Comparison of ENCODE assay signal across 18 cellular contexts in the genomic region with DNA sequence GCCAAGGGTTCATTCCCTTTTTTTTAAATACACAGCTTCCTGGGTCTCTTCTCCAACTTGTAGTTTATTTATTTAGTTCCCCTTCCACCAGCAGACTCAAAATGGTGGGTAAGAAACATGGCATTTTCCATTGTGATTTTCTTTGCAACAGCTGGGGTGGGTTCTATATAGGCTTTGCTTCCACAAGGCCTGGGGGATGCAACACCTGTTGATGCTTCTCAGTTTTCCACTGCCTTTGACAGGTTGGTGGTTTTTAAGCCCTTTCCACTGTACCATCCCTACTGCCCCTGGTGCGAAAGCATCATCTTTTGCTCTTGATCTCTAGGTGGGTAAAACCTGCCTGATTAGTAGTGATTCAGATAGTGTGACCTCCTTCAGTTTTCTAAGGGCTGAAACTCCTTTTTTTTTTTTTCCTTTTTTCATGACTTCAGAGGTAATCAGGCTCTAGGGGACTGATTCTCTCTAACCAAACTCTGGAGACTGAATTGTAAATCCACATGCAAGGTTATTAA. TPM values are rescaled to one million over a fixed set of nuclear protein-coding genes. Genes with fewer than 3 reads are reported as not detected.
DNase-seq lines count a peak whose midpoint lies in the region; ATAC-seq and TF ChIP-seq lines count a peak whose summit lies in the region.
"Had no signal": no experiment of that assay in that cellular context is flagged by ENCODE, and none has a peak within 500 bp of the region (broad histone marks: within the 10 kb centered on the region; RNA-seq: fewer than 3 reads in every experiment).

No MANE protein-coding gene starts in this region.

- in situ Hi-C loops in ACHN (cut with HindIII; ENCODE audit: low pct_ligation_motif_present, low pct_unique_long_range_greater_than_20kb, low sequenced_read_pairs), result no loop called here

- no peaks in the 10 kb centered on the region for H3K23me2 ChIP-seq in H9 (ENCODE audit: insufficient read length, low read depth, low read length, poor library complexity, severe bottlenecking)

- no peaks in the 10 kb centered on the region for H3K27me3 Mint-ChIP-seq in activated CD4-positive, alpha-beta T cell treated with anti-CD3 and anti-CD28 coated beads, Interleukin-2, amount 10 ng/mL, durations not matched to agents 24 days and 14 days
- no peaks in the 10 kb centered on the region for H3K27me3 Mint-ChIP-seq in H9 (ENCODE audit: low read depth)
- no peaks in the 10 kb centered on the region for H3K27me3 Mint-ChIP-seq in dendritic cell treated with granulocyte-macrophage colony-stimulating factor and Interleukin-4, amounts not matched to agents 40 ng/mL and 50 ng/mL, for 4 days

- no peak for ATAC-seq in psoas muscle
- ATAC-seq in HG03378 (IDR thresholded peaks at IDR 0.05; ENCODE audit: unreplicated experiment), result no peak
- no peak for ATAC-seq in GM18511 (IDR thresholded peaks at IDR 0.05; ENCODE audit: unreplicated experiment)
- ATAC-seq: lower lobe of right lung, right cardiac atrium had no signal

- H3K27me3 ChIP-seq in H9 (ENCODE audit: insufficient read depth, low read length) (no peaks in the 10 kb centered on the region), psoas muscle (ENCODE audit: insufficient read depth in 3 of 3, low read length in 2 of 3) (no peaks in the 10 kb centered on the region)
- H3K27me3 ChIP-seq: cardiac muscle cell, esophagus muscularis mucosa, vagina had no signal

- H3K14ac ChIP-seq in H9 (ENCODE audit: insufficient read depth, low read length), result no peak overlapping the region

- no peak overlapping the region for H3K4me3 ChIP-seq in psoas muscle
- H3K4me3 ChIP-seq: cardiac muscle cell, esophagus muscularis mucosa, lower lobe of right lung, vagina had no signal

- H3K4me1 ChIP-seq in H9 (ENCODE audit: insufficient read depth, low read length) (no peaks in the 10 kb centered on the region), psoas muscle (peaks cover 31% of the 10 kb centered on the region)

- no peak overlapping the region for H3K23ac ChIP-seq in H9 (ENCODE audit: insufficient read length, low read depth, low read length)

- no peak overlapping the region for H3K18ac ChIP-seq in H9 (ENCODE audit: insufficient read length, low read depth, low read length)

- H3T11ph ChIP-seq in H9 (ENCODE audit: low read length), result no peak overlapping the region

- H4K91ac ChIP-seq in H9 (ENCODE audit: insufficient read length, low read depth, low read length), result no peak overlapping the region

- no peak overlapping the region for H4K8ac ChIP-seq in H9 (replicated peaks; ENCODE audit: insufficient read length, low read depth, low read length)

- no peak overlapping the region for H2BK5ac ChIP-seq in H9 (ENCODE audit: insufficient read length, low read length)

- H3K79me2 ChIP-seq in H9 (ENCODE audit: insufficient read depth, low read length), result peaks cover 18% of the 10 kb centered on the region; the same call in 1 of the 2 replicates

- peaks cover 8% of the 10 kb centered on the region for H3K79me1 ChIP-seq in H9 (ENCODE audit: insufficient read depth, low read depth, low read length, poor library complexity, severe bottlenecking)

- no peak overlapping the region for H3K9ac ChIP-seq in H9 (ENCODE audit: extremely low read depth, insufficient read length, low read length)

- H3K27ac ChIP-seq in H9 (ENCODE audit: insufficient read length, low read depth, low read length), result no peak overlapping the region
- H3K27ac ChIP-seq in psoas muscle, result peak overlapping the region; percentile 6
- H3K27ac ChIP-seq: cardiac muscle cell, esophagus muscularis mucosa, lower lobe of right lung, vagina had no signal

- H3K56ac ChIP-seq in H9 (ENCODE audit: insufficient read length, low read depth, low read length), result no peak overlapping the region

- H2AK5ac ChIP-seq in H9 (ENCODE audit: insufficient read length, low read length), result no peak overlapping the region

- H2BK20ac ChIP-seq in H9 (ENCODE audit: low read depth, low read length, poor library complexity, severe bottlenecking), result no peak overlapping the region

- no peaks in the 10 kb centered on the region for H3K9me3 Mint-ChIP-seq in activated CD4-positive, alpha-beta T cell treated with anti-CD3 and anti-CD28 coated beads, Interleukin-2, amount 10 ng/mL, durations not matched to agents 24 days and 14 days
- no peaks in the 10 kb centered on the region for H3K9me3 Mint-ChIP-seq in H9
- H3K9me3 Mint-ChIP-seq in dendritic cell treated with granulocyte-macrophage colony-stimulating factor and Interleukin-4, amounts not matched to agents 40 ng/mL and 50 ng/mL, for 4 days, result no peaks in the 10 kb centered on the region
- H3K9me3 Mint-ChIP-seq: activated T-cell treated with anti-CD3 and anti-CD28 coated beads, Interleukin-2, amount 50 U/mL, for 4 hours; HFFc6 had no signal

- peaks cover 7% of the 10 kb centered on the region for H3K4me1 Mint-ChIP-seq in activated CD4-positive, alpha-beta T cell treated with anti-CD3 and anti-CD28 coated beads, Interleukin-2, amount 10 ng/mL, durations not matched to agents 24 days and 14 days
- peaks cover 6 to 10% of the 10 kb centered on the region in 2 experiments; a peak in 2 of 4 replicates for H3K4me1 Mint-ChIP-seq in H9
- peaks cover 31% of the 10 kb centered on the region for H3K4me1 Mint-ChIP-seq in dendritic cell treated with granulocyte-macrophage colony-stimulating factor and Interleukin-4, amounts not matched to agents 40 ng/mL and 50 ng/mL, for 4 days (ENCODE audit: low read depth)

- no peaks in the 10 kb centered on the region for H4K20me1 ChIP-seq in H9 (ENCODE audit: control insufficient read depth, insufficient read depth, insufficient read length)

- TF ChIP-seq CTCF in H9 (conservative IDR thresholded peaks at IDR 0.05) (no peak), psoas muscle (IDR thresholded peaks at IDR 0.05) (no peak)

- H2BK12ac ChIP-seq in H9 (ENCODE audit: insufficient read length, low read depth, low read length), result no peak overlapping the region

- H3K9me3 ChIP-seq in H9 (ENCODE audit: control insufficient read depth, low read depth, low read length) (no peaks in the 10 kb centered on the region), psoas muscle (no peaks in the 10 kb centered on the region)
- H3K9me3 ChIP-seq: esophagus muscularis mucosa, lower lobe of right lung, vagina had no signal

- peaks cover 3% of the 10 kb centered on the region for H3K36me3 Mint-ChIP-seq in activated CD4-positive, alpha-beta T cell treated with anti-CD3 and anti-CD28 coated beads, Interleukin-2, amount 10 ng/mL, durations not matched to agents 24 days and 14 days (ENCODE audit: low read depth)
- peaks cover 0 to 2% (median 0%) of the 10 kb centered on the region in 3 experiments; a peak in 2 of 7 replicates for H3K36me3 Mint-ChIP-seq in H9 (ENCODE audit: insufficient read depth in 1 of 3, low read depth in 3 of 3)
- peaks cover 28% of the 10 kb centered on the region for H3K36me3 Mint-ChIP-seq in dendritic cell treated with granulocyte-macrophage colony-stimulating factor and Interleukin-4, amounts not matched to agents 40 ng/mL and 50 ng/mL, for 4 days (ENCODE audit: low read depth)

- no peak overlapping the region for H3K4me2 ChIP-seq in H9 (ENCODE audit: insufficient read depth, insufficient read length, low read length)

- no peak overlapping the region for H4K5ac ChIP-seq in H9 (ENCODE audit: insufficient read length, low read depth, low read length)

- peak overlapping the region; percentile 53 for H3K27ac Mint-ChIP-seq in activated CD4-positive, alpha-beta T cell treated with anti-CD3 and anti-CD28 coated beads, Interleukin-2, amount 10 ng/mL, durations not matched to agents 24 days and 14 days
- H3K27ac Mint-ChIP-seq in H9, result peak overlapping the region in 2 of 3 experiments; percentile 56 to 80; a peak in 2 of 7 replicates
- H3K27ac Mint-ChIP-seq in dendritic cell treated with granulocyte-macrophage colony-stimulating factor and Interleukin-4, amounts not matched to agents 40 ng/mL and 50 ng/mL, for 4 days, result peak overlapping the region; percentile 52
- H3K27ac Mint-ChIP-seq: HFFc6 had no signal

- no peak overlapping the region for H2BK120ac ChIP-seq in H9 (ENCODE audit: low read depth, low read length, poor library complexity, severe bottlenecking)

- WGBS in H9 (ENCODE audit: extremely low coverage, insufficient read length, low lambda C conversion rate), result no CpG with 5 or more reads among the region's 1 CpG
- WGBS in psoas muscle, 3 donors, result 92 to 100% (median 100%) methylated on average over 1 of the region's 1 CpG

- no peak overlapping the region for H3K4ac ChIP-seq in H9 (ENCODE audit: low read depth, low read length)

- H3K4me3 Mint-ChIP-seq in activated CD4-positive, alpha-beta T cell treated with anti-CD3 and anti-CD28 coated beads, Interleukin-2, amount 10 ng/mL, durations not matched to agents 24 days and 14 days, result no peak overlapping the region
- H3K4me3 Mint-ChIP-seq in H9, result no peak overlapping the region
- H3K4me3 Mint-ChIP-seq in dendritic cell treated with granulocyte-macrophage colony-stimulating factor and Interleukin-4, amounts not matched to agents 40 ng/mL and 50 ng/mL, for 4 days, result no peak overlapping the region
- H3K4me3 Mint-ChIP-seq: activated T-cell treated with anti-CD3 and anti-CD28 coated beads, Interleukin-2, amount 50 U/mL, for 4 hours; HFFc6 had no signal

- no peaks in the 10 kb centered on the region for H3K36me3 ChIP-seq in psoas muscle (ENCODE audit: insufficient read depth in 1 of 2, low read depth in 1 of 2)
- H3K36me3 ChIP-seq: cardiac muscle cell, esophagus muscularis mucosa, lower lobe of right lung, vagina had no signal

- H2BK15ac ChIP-seq in H9 (ENCODE audit: low read depth, low read length), result no peak overlapping the region

- intact Hi-C loops in activated CD4-positive, alpha-beta T cell treated with anti-CD3 and anti-CD28 coated beads, Interleukin-2, amount 10 ng/mL, durations not matched to agents 24 days and 14 days (cut with micrococcal nuclease), result loop anchor here (5.0 kb wide), 1 partner anchor 676 kb away; no protein-coding TSS in a partner anchor
- intact Hi-C loops in dendritic cell treated with granulocyte-macrophage colony-stimulating factor and Interleukin-4, amounts not matched to agents 40 ng/mL and 50 ng/mL, for 4 days (cut with micrococcal nuclease), result no loop called here
- intact Hi-C loops in psoas muscle (cut with DNase I), result no loop called here

- no peak for DNase-seq in activated CD4-positive, alpha-beta T cell treated with anti-CD3 and anti-CD28 coated beads, Interleukin-2, amount 10 ng/mL, durations not matched to agents 24 days and 14 days
- no peak for DNase-seq in activated CD4-positive, alpha-beta T cell treated with anti-CD3 and anti-CD28 coated beads, Interleukin-2, amount 50 U/mL, for 4 hours
- DNase-seq in H9, result no peak
- no peak for DNase-seq in psoas muscle
- DNase-seq in ACHN, result no peak
- DNase-seq: activated CD4-positive, alpha-beta T cell treated with anti-CD3 and anti-CD28 coated beads, Interleukin-2, amount 50 U/mL, for 1 hour; activated T-cell treated with anti-CD3 and anti-CD28 coated beads, Interleukin-2, amount 50 U/mL, for 4 hours; HFFc6; lower lobe of right lung; NCI-H446 treated with DMSO at 0.1 percent for 48 hours; right cardiac atrium; SHP77 treated with DMSO at 0.1 percent for 48 hours had no signal

- no peak overlapping the region for H2AFZ ChIP-seq in H9 (ENCODE audit: low read length)

RNA-seq across cellular contexts. Expression of gene KDM3B, which starts 8.5 kb away (rescaled TPM):
- 48.7 and 52.7 TPM in 2 replicates for total RNA-seq in activated CD4-positive, alpha-beta T cell treated with anti-CD3 and anti-CD28 coated beads, Interleukin-2, amount 10 ng/mL, durations not matched to agents 24 days and 14 days
- total RNA-seq in H9 (2021), result 77.8 and 89.2 TPM in 2 replicates
- total RNA-seq in psoas muscle, result 10 to 100 TPM; 49.0 to 58.3 (median 54.1) TPM
- 10 to 100 TPM; 11.7 to 52.7 (median 28.9) TPM for polyA plus RNA-seq in psoas muscle

RNA-seq across cellular contexts. Expression of gene FAM53C, which starts 22.9 kb away (rescaled TPM):
- total RNA-seq in activated CD4-positive, alpha-beta T cell treated with anti-CD3 and anti-CD28 coated beads, Interleukin-2, amount 10 ng/mL, durations not matched to agents 24 days and 14 days, result 24.1 and 27.1 TPM in 2 replicates
- total RNA-seq in H9 (2021) (59.6 and 61.9 TPM in 2 replicates), psoas muscle (10 to 100 TPM; 35.9 to 57.6 (median 36.9) TPM)
- 10 to 100 TPM; 10.8 to 50.3 (median 23.5) TPM for polyA plus RNA-seq in psoas muscle

RNA-seq across cellular contexts. Expression of gene CDC25C, which starts 29.4 kb away (rescaled TPM):
- total RNA-seq in activated CD4-positive, alpha-beta T cell treated with anti-CD3 and anti-CD28 coated beads, Interleukin-2, amount 10 ng/mL, durations not matched to agents 24 days and 14 days, result 6.7 and 7.9 TPM in 2 replicates
- total RNA-seq in H9 (2021) (19.9 and 22.8 TPM in 2 replicates), psoas muscle (not detected)
- polyA plus RNA-seq in psoas muscle, result under 1 TPM in 1 of 3 donors, not detected in 2; 0.12 TPM
- polyA plus RNA-seq: right cardiac atrium had no signal
